Comparison of ENCODE assay signal across 27 cellular contexts in the genomic region with DNA sequence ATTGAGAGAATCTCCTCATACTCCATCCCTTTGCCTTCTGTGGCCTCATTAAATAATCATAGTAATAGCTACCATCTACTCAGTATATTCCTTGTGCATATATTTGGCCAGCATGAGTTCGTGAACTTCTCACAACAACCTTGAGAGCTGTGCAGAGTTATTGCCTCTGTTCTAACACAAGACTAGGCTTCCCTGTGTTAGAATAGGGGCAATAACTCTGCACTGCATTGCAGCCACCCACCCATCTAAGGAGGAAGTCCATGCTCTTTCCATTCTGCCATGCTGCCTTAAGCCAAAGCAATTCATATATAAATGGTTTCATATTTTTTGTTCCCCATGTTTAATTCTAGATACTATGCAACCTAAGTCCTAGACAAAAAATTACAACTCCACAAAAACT.
"Had no signal": no experiment of that assay in that cellular context is flagged by ENCODE, and none has a peak within 500 bp of the region (broad histone marks: within the 10 kb centered on the region; RNA-seq: fewer than 3 reads in every experiment).

No MANE protein-coding gene starts in this region.

- FAIRE-seq: endometrium, endothelial cell of umbilical vein, frontal cortex had no signal

- ATAC-seq: effector memory CD8-positive, alpha-beta T cell; esophagus mucosa; foreskin keratinocyte; gastrocnemius medialis; gastroesophageal sphincter; heart left ventricle; heart right ventricle had no signal

- H3K4me1 ChIP-seq: colonic mucosa, esophagus squamous epithelium, heart left ventricle had no signal

- H3K27ac ChIP-seq: colonic mucosa, coronary artery, dorsolateral prefrontal cortex, epithelial cell of prostate, esophagus muscularis mucosa, esophagus squamous epithelium, foreskin keratinocyte, gastrocnemius medialis, gastroesophageal sphincter, heart left ventricle, heart right ventricle had no signal

- H3K9me3 ChIP-seq: colonic mucosa, esophagus muscularis mucosa, esophagus squamous epithelium, gastrocnemius medialis, gastroesophageal sphincter, heart left ventricle, heart right ventricle had no signal

- DNase-seq: colonic mucosa; cortex of kidney; dermis blood vessel endothelial cell; dorsolateral prefrontal cortex; effector CD4-positive, alpha-beta T cell; effector CD8-positive, alpha-beta T cell; effector memory CD4-positive, alpha-beta T cell; effector memory CD8-positive, alpha-beta T cell; endodermal cell; erythroblast; esophagus squamous epithelium; foreskin fibroblast; foreskin keratinocyte; foreskin melanocyte; gastrocnemius medialis; glutamatergic neuron; head of caudate nucleus; heart left ventricle; heart right ventricle had no signal

- H3K27me3 ChIP-seq: colonic mucosa, dorsolateral prefrontal cortex, esophagus muscularis mucosa, esophagus squamous epithelium, foreskin keratinocyte, gastrocnemius medialis, gastroesophageal sphincter, heart left ventricle, heart right ventricle had no signal

- H3K4me3 ChIP-seq: colonic mucosa, coronary artery, dorsolateral prefrontal cortex, esophagus muscularis mucosa, esophagus squamous epithelium, gastrocnemius medialis, gastroesophageal sphincter, heart left ventricle, heart right ventricle had no signal

- H3K36me3 ChIP-seq: colonic mucosa, esophagus muscularis mucosa, esophagus squamous epithelium, gastrocnemius medialis, gastroesophageal sphincter, heart left ventricle, heart right ventricle had no signal
